31 cellular contexts compared by ENCODE assay signal in genomic region chr16:11290102-11290893, GRCh38. TPM values are rescaled to one million over a fixed set of nuclear protein-coding genes. Genes with fewer than 3 reads are reported as not detected.
"Had no signal": no experiment of that assay in that cellular context is flagged by ENCODE, and none has a peak within 500 bp of the region (broad histone marks: within the 10 kb centered on the region; RNA-seq: fewer than 3 reads in every experiment).

No MANE protein-coding gene starts in this region.

- H3K4me3 Mint-ChIP-seq: activated CD4-positive, alpha-beta memory T cell treated with anti-CD3 and anti-CD28 coated beads for 36 hours; activated CD4-positive, alpha-beta T cell treated with anti-CD3 and anti-CD28 coated beads, Interleukin-2, amount 10 ng/mL, durations not matched to agents 7 days and 5 days; activated naive CD4-positive, alpha-beta T cell treated with anti-CD3 and anti-CD28 coated beads for 36 hours; activated naive CD8-positive, alpha-beta T cell treated with anti-CD3 and anti-CD28 coated beads for 36 hours; activated T-cell treated with anti-CD3 and anti-CD28 coated beads, Interleukin-2, amount 50 U/mL, for 4 hours had no signal

- H3K9me3 Mint-ChIP-seq: activated CD4-positive, alpha-beta memory T cell treated with anti-CD3 and anti-CD28 coated beads for 36 hours; activated naive CD4-positive, alpha-beta T cell treated with anti-CD3 and anti-CD28 coated beads for 36 hours; activated naive CD8-positive, alpha-beta T cell treated with anti-CD3 and anti-CD28 coated beads for 36 hours; activated T-cell treated with anti-CD3 and anti-CD28 coated beads, Interleukin-2, amount 50 U/mL, for 4 hours had no signal

- H3K4me2 ChIP-seq: SK-N-SH had no signal

- H3K4me3 ChIP-seq: SJCRH30 had no signal

- H3K36me3 Mint-ChIP-seq: activated CD4-positive, alpha-beta memory T cell treated with anti-CD3 and anti-CD28 coated beads for 36 hours; activated naive CD8-positive, alpha-beta T cell treated with anti-CD3 and anti-CD28 coated beads for 36 hours had no signal

- H3K9me2 ChIP-seq: SK-N-SH had no signal

- ATAC-seq: activated T-cell treated with anti-CD3 and anti-CD28 coated beads, Interleukin-2, amount 50 U/mL, for 4 hours; Panc1; Right ventricle myocardium inferior had no signal

- H3K4me1 ChIP-seq: SJCRH30 had no signal

- DNase-seq: activated CD4-positive, alpha-beta memory T cell treated with anti-CD3 and anti-CD28 coated beads for 36 hours; activated CD4-positive, alpha-beta T cell treated with anti-CD3 and anti-CD28 coated beads, Interleukin-2, amount 10 ng/mL, durations not matched to agents 7 days and 5 days; activated CD4-positive, CD25-positive, alpha-beta regulatory T cell; activated CD8-positive, alpha-beta memory T cell treated with anti-CD3 and anti-CD28 coated beads for 24 hours; activated effector memory CD4-positive, alpha-beta T cell treated with anti-CD3 and anti-CD28 coated beads, Interleukin-2, amount 50 U/mL, for 16 hours; activated naive CD4-positive, alpha-beta T cell treated with anti-CD3 and anti-CD28 coated beads for 36 hours; activated naive CD8-positive, alpha-beta T cell treated with anti-CD3 and anti-CD28 coated beads for 36 hours; activated T-cell treated with anti-CD3 and anti-CD28 coated beads, Interleukin-2, amount 50 U/mL, for 4 hours; anterior cingulate cortex; KG1; NCI-H1048; NCI-H146; NCI-H187 treated with DMSO at 0.1 percent for 48 hours; NCI-H2081 treated with DMSO at 0.1 percent for 48 hours; NCI-H2171; NCI-H2227 treated with DMSO at 0.1 percent for 48 hours; NCI-H510A; NCI-H526 treated with DMSO at 0.1 percent for 48 hours; NCI-H82; OCI-M1; RPMI8226; SJCRH30; SK-N-SH; T-helper 1 cell had no signal

- H3K27me3 ChIP-seq: SJCRH30 had no signal

- H3K27ac Mint-ChIP-seq: activated CD4-positive, alpha-beta memory T cell treated with anti-CD3 and anti-CD28 coated beads for 36 hours; activated CD4-positive, alpha-beta T cell treated with anti-CD3 and anti-CD28 coated beads, Interleukin-2, amount 10 ng/mL, durations not matched to agents 7 days and 5 days; activated naive CD4-positive, alpha-beta T cell treated with anti-CD3 and anti-CD28 coated beads for 36 hours; activated naive CD8-positive, alpha-beta T cell treated with anti-CD3 and anti-CD28 coated beads for 36 hours had no signal

- H3K36me3 ChIP-seq: SJCRH30 had no signal

- H3K27ac ChIP-seq: SJCRH30, VCaP had no signal

RNA-seq across cellular contexts. Expression of gene PRM1, which starts 9.2 kb away (rescaled TPM):
- total RNA-seq: activated CD4-positive, alpha-beta memory T cell treated with anti-CD3 and anti-CD28 coated beads for 36 hours; activated CD4-positive, alpha-beta T cell treated with anti-CD3 and anti-CD28 coated beads, Interleukin-2, amount 10 ng/mL, durations not matched to agents 7 days and 5 days; activated naive CD4-positive, alpha-beta T cell treated with anti-CD3 and anti-CD28 coated beads for 36 hours; activated naive CD8-positive, alpha-beta T cell treated with anti-CD3 and anti-CD28 coated beads for 36 hours; activated T-cell treated with anti-CD3 and anti-CD28 coated beads, Interleukin-2, amount 50 U/mL, for 4 hours; LHCN-M2; M059J; Right ventricle myocardium inferior; SJCRH30; T-helper 2 cell treated with Interferon-gamma antibody and Interleukin-4, amounts not matched to agents 100 ng/mL and 5 ng/mL, for 36 hours had no signal
- polyA plus RNA-seq: adipose tissue, SK-N-SH had no signal

RNA-seq across cellular contexts. Expression of gene PRM2, which starts 14.0 kb away (rescaled TPM):
- total RNA-seq: activated CD4-positive, alpha-beta memory T cell treated with anti-CD3 and anti-CD28 coated beads for 36 hours; activated CD4-positive, alpha-beta T cell treated with anti-CD3 and anti-CD28 coated beads, Interleukin-2, amount 10 ng/mL, durations not matched to agents 7 days and 5 days; activated naive CD4-positive, alpha-beta T cell treated with anti-CD3 and anti-CD28 coated beads for 36 hours; activated naive CD8-positive, alpha-beta T cell treated with anti-CD3 and anti-CD28 coated beads for 36 hours; activated T-cell treated with anti-CD3 and anti-CD28 coated beads, Interleukin-2, amount 50 U/mL, for 4 hours; LHCN-M2; M059J; Right ventricle myocardium inferior; SJCRH30; T-helper 2 cell treated with Interferon-gamma antibody and Interleukin-4, amounts not matched to agents 100 ng/mL and 5 ng/mL, for 36 hours had no signal
- polyA plus RNA-seq: adipose tissue, SK-N-SH had no signal

RNA-seq across cellular contexts. Expression of gene PRM3, which starts 16.9 kb away (rescaled TPM):
- total RNA-seq: activated CD4-positive, alpha-beta memory T cell treated with anti-CD3 and anti-CD28 coated beads for 36 hours; activated CD4-positive, alpha-beta T cell treated with anti-CD3 and anti-CD28 coated beads, Interleukin-2, amount 10 ng/mL, durations not matched to agents 7 days and 5 days; activated naive CD4-positive, alpha-beta T cell treated with anti-CD3 and anti-CD28 coated beads for 36 hours; activated naive CD8-positive, alpha-beta T cell treated with anti-CD3 and anti-CD28 coated beads for 36 hours; activated T-cell treated with anti-CD3 and anti-CD28 coated beads, Interleukin-2, amount 50 U/mL, for 4 hours; LHCN-M2; M059J; Right ventricle myocardium inferior; SJCRH30; T-helper 2 cell treated with Interferon-gamma antibody and Interleukin-4, amounts not matched to agents 100 ng/mL and 5 ng/mL, for 36 hours had no signal
- polyA plus RNA-seq: adipose tissue, SK-N-SH had no signal

RNA-seq across cellular contexts. Expression of gene TNP2, which starts 21.2 kb away (rescaled TPM):
- total RNA-seq: activated CD4-positive, alpha-beta memory T cell treated with anti-CD3 and anti-CD28 coated beads for 36 hours; activated CD4-positive, alpha-beta T cell treated with anti-CD3 and anti-CD28 coated beads, Interleukin-2, amount 10 ng/mL, durations not matched to agents 7 days and 5 days; activated naive CD4-positive, alpha-beta T cell treated with anti-CD3 and anti-CD28 coated beads for 36 hours; activated naive CD8-positive, alpha-beta T cell treated with anti-CD3 and anti-CD28 coated beads for 36 hours; activated T-cell treated with anti-CD3 and anti-CD28 coated beads, Interleukin-2, amount 50 U/mL, for 4 hours; LHCN-M2; M059J; Right ventricle myocardium inferior; SJCRH30; T-helper 2 cell treated with Interferon-gamma antibody and Interleukin-4, amounts not matched to agents 100 ng/mL and 5 ng/mL, for 36 hours had no signal
- polyA plus RNA-seq: adipose tissue, SK-N-SH had no signal
